ENCODE assay signal across 16 cellular contexts in genomic region chr6:52610745-52611355, GRCh38. TPM values are rescaled to one million over a fixed set of nuclear protein-coding genes. Genes with fewer than 3 reads are reported as not detected.
DNase-seq lines count a peak whose midpoint lies in the region; ATAC-seq and TF ChIP-seq lines count a peak whose summit lies in the region.
"Had no signal": no experiment of that assay in that cellular context is flagged by ENCODE, and none has a peak within 500 bp of the region (broad histone marks: within the 10 kb centered on the region; RNA-seq: fewer than 3 reads in every experiment).

No MANE protein-coding gene starts in this region.

- WGBS in smooth muscle cell (ENCODE audit: low lambda C conversion rate) = 52% methylated on average over 5 of the region's 5 CpGs

- peak; percentile 58 for ATAC-seq in activated CD8-positive, alpha-beta T cell treated with anti-CD3 and anti-CD28 coated beads for 36 hours
- no peak for ATAC-seq in activated CD8-positive, alpha-beta T cell treated with anti-CD3 and anti-CD28 coated beads, Interleukin-2, amount 10 ng/mL, durations not matched to agents 7 days and 5 days
- peak; percentile 68 for ATAC-seq in SK-N-SH treated with all-trans-retinoic acid at 6 μM for 48 hours
- no peak for ATAC-seq in GM18502 (IDR thresholded peaks at IDR 0.05; ENCODE audit: poor library complexity, unreplicated experiment)
- ATAC-seq: A549 had no signal

- no peaks in the 10 kb centered on the region for H3K79me2 ChIP-seq in smooth muscle cell (ENCODE audit: low read depth)

- no peak overlapping the region for H3K4me3 Mint-ChIP-seq in activated CD8-positive, alpha-beta T cell treated with anti-CD3 and anti-CD28 coated beads for 36 hours
- H3K4me3 Mint-ChIP-seq in activated CD8-positive, alpha-beta T cell treated with anti-CD3 and anti-CD28 coated beads, Interleukin-2, amount 10 ng/mL, durations not matched to agents 7 days and 5 days = no peak overlapping the region
- H3K4me3 Mint-ChIP-seq: activated naive CD8-positive, alpha-beta T cell; type B pancreatic cell had no signal

- peaks cover 2% of the 10 kb centered on the region for H3K9me3 Mint-ChIP-seq in activated CD8-positive, alpha-beta T cell treated with anti-CD3 and anti-CD28 coated beads for 36 hours
- H3K9me3 Mint-ChIP-seq in activated CD8-positive, alpha-beta T cell treated with anti-CD3 and anti-CD28 coated beads, Interleukin-2, amount 10 ng/mL, durations not matched to agents 7 days and 5 days (ENCODE audit: insufficient read depth) = no peaks in the 10 kb centered on the region
- H3K9me3 Mint-ChIP-seq: type B pancreatic cell had no signal

- H3K36me3 ChIP-seq in smooth muscle cell (ENCODE audit: low read depth) = no peaks in the 10 kb centered on the region
- H3K36me3 ChIP-seq: SJSA1 had no signal

- POLR2A ChIA-PET in activated CD8-positive, alpha-beta T cell treated with anti-CD3 and anti-CD28 coated beads for 36 hours (lab: Charles Lee) = no interaction called here
- POLR2A ChIA-PET in activated CD8-positive, alpha-beta T cell treated with anti-CD3 and anti-CD28 coated beads, Interleukin-2, amount 10 ng/mL, durations not matched to agents 7 days and 5 days (lab: Charles Lee) = no interaction called here

- no peaks in the 10 kb centered on the region for H3K27me3 ChIP-seq in smooth muscle cell (ENCODE audit: low read depth)
- H3K27me3 ChIP-seq: SJSA1 had no signal

- H2AFZ ChIP-seq in smooth muscle cell (ENCODE audit: low read depth) = no peak overlapping the region

- H3F3A ChIP-seq in smooth muscle cell (ENCODE audit: low read depth) = peaks cover 15% of the 10 kb centered on the region

- no peaks in the 10 kb centered on the region for H3K36me3 Mint-ChIP-seq in activated CD8-positive, alpha-beta T cell treated with anti-CD3 and anti-CD28 coated beads for 36 hours (ENCODE audit: low read depth)
- H3K36me3 Mint-ChIP-seq in activated CD8-positive, alpha-beta T cell treated with anti-CD3 and anti-CD28 coated beads, Interleukin-2, amount 10 ng/mL, durations not matched to agents 7 days and 5 days (ENCODE audit: low read depth) = no peaks in the 10 kb centered on the region
- H3K36me3 Mint-ChIP-seq: type B pancreatic cell had no signal

- peak overlapping the region; percentile 84 for H3K27ac ChIP-seq in smooth muscle cell (ENCODE audit: low read depth)
- H3K27ac ChIP-seq: A549 had no signal

- TF ChIP-seq CTCF in activated CD8-positive, alpha-beta T cell treated with anti-CD3 and anti-CD28 coated beads for 36 hours (IDR thresholded peaks at IDR 0.05) = no peak
- no peak for TF ChIP-seq CTCF in smooth muscle cell (IDR thresholded peaks at IDR 0.05; ENCODE audit: borderline replicate concordance, insufficient read depth, poor library complexity, severe bottlenecking)

- H3K27ac Mint-ChIP-seq in activated CD8-positive, alpha-beta T cell treated with anti-CD3 and anti-CD28 coated beads for 36 hours = no peak overlapping the region
- H3K27ac Mint-ChIP-seq in activated CD8-positive, alpha-beta T cell treated with anti-CD3 and anti-CD28 coated beads, Interleukin-2, amount 10 ng/mL, durations not matched to agents 7 days and 5 days = no peak overlapping the region
- H3K27ac Mint-ChIP-seq: activated naive CD8-positive, alpha-beta T cell; type B pancreatic cell had no signal

- no peak for DNase-seq in activated CD8-positive, alpha-beta T cell treated with anti-CD3 and anti-CD28 coated beads for 36 hours
- no peak for DNase-seq in activated CD8-positive, alpha-beta T cell treated with anti-CD3 and anti-CD28 coated beads, Interleukin-2, amount 10 ng/mL, durations not matched to agents 7 days and 5 days
- peak; percentile 36 for DNase-seq in fibroblast of peridontal ligament (ENCODE audit: extremely low read depth)
- no peak for DNase-seq in smooth muscle cell (lab: John Stamatoyannopoulos, UW; ENCODE audit: unreplicated experiment)
- DNase-seq in activated naive CD4-positive, alpha-beta T cell treated with Interleukin-2 at 50 U/mL for 16 hours = no peak
- DNase-seq in activated effector memory CD4-positive, alpha-beta T cell treated with Interleukin-2 at 50 U/mL for 16 hours = no peak
- DNase-seq: COR-L47; cortex of kidney; NCI-H2029; stimulated activated CD8-positive, alpha-beta memory T cell treated with anti-CD3 and anti-CD28 coated beads, Interleukin-4, amount 100 ng/mL, for 48 hours had no signal

- intact Hi-C loops in activated CD8-positive, alpha-beta T cell treated with anti-CD3 and anti-CD28 coated beads for 36 hours (cut with micrococcal nuclease) = no loop called here

- no peak overlapping the region for H3K4me3 ChIP-seq in smooth muscle cell
- H3K4me3 ChIP-seq: A549, SJSA1 had no signal

- no peaks in the 10 kb centered on the region for H3K27me3 Mint-ChIP-seq in activated CD8-positive, alpha-beta T cell treated with anti-CD3 and anti-CD28 coated beads for 36 hours
- H3K27me3 Mint-ChIP-seq in activated CD8-positive, alpha-beta T cell treated with anti-CD3 and anti-CD28 coated beads, Interleukin-2, amount 10 ng/mL, durations not matched to agents 7 days and 5 days (ENCODE audit: low read depth) = peaks cover 13% of the 10 kb centered on the region
- H3K27me3 Mint-ChIP-seq: type B pancreatic cell had no signal

- H3K9me3 ChIP-seq in smooth muscle cell (replicated peaks; ENCODE audit: low read depth) = no peaks in the 10 kb centered on the region
- H3K9me3 ChIP-seq: A549, SJSA1 had no signal

- CTCF ChIA-PET in activated CD8-positive, alpha-beta T cell treated with anti-CD3 and anti-CD28 coated beads for 36 hours (lab: Charles Lee) = no interaction called here
- CTCF ChIA-PET in activated CD8-positive, alpha-beta T cell treated with anti-CD3 and anti-CD28 coated beads, Interleukin-2, amount 10 ng/mL, durations not matched to agents 7 days and 5 days (lab: Charles Lee) = no interaction called here

- peak overlapping the region; percentile 58 for H3K4me2 ChIP-seq in smooth muscle cell
- H3K4me2 ChIP-seq: A549 had no signal

- no peaks in the 10 kb centered on the region for H4K20me1 ChIP-seq in smooth muscle cell (ENCODE audit: low read depth)

- no peaks in the 10 kb centered on the region for H3K4me1 Mint-ChIP-seq in activated CD8-positive, alpha-beta T cell treated with anti-CD3 and anti-CD28 coated beads for 36 hours (ENCODE audit: low read depth)
- H3K4me1 Mint-ChIP-seq in activated CD8-positive, alpha-beta T cell treated with anti-CD3 and anti-CD28 coated beads, Interleukin-2, amount 10 ng/mL, durations not matched to agents 7 days and 5 days (ENCODE audit: low read depth) = no peaks in the 10 kb centered on the region

- peak overlapping the region; percentile 40 for H3K9ac ChIP-seq in smooth muscle cell (ENCODE audit: low read depth)

- peaks cover 9% of the 10 kb centered on the region for H3K4me1 ChIP-seq in smooth muscle cell (ENCODE audit: low read depth)

TF ChIP-seq in SK-N-SH treated with all-trans-retinoic acid at 6 μM for 48 hours, 23 proteins besides CTCF, POLR2A, EP300 and RAD21:
- TF ChIP-seq SNAI2 (CRISPR knock-in tag; IDR thresholded peaks at IDR 0.05) (no peak), CSDC2 (CRISPR knock-in tag; IDR thresholded peaks at IDR 0.05) (no peak), PPARA (CRISPR knock-in tag; IDR thresholded peaks at IDR 0.05; ENCODE audit: borderline replicate concordance) (no peak), POU6F1 (CRISPR knock-in tag; IDR thresholded peaks at IDR 0.05; ENCODE audit: borderline replicate concordance, low read depth) (no peak), ISL1 (CRISPR knock-in tag; IDR thresholded peaks at IDR 0.05) (no peak)

RNA-seq across cellular contexts. Expression of gene TRAM2, which starts 34.0 kb away (rescaled TPM):
- total RNA-seq in activated CD8-positive, alpha-beta T cell treated with anti-CD3 and anti-CD28 coated beads for 36 hours = 1 to 10 TPM in 1 of 2 experiments, under 1 TPM in 1; 0.94 to 1.0 TPM
- total RNA-seq in activated CD8-positive, alpha-beta T cell treated with anti-CD3 and anti-CD28 coated beads, Interleukin-2, amount 10 ng/mL, durations not matched to agents 7 days and 5 days = 1 to 10 TPM; 1.4 TPM
- 32.0 and 35.6 TPM in 2 replicates for total RNA-seq in smooth muscle cell
- 17.2 and 18.2 TPM in 2 replicates for polyA plus RNA-seq in smooth muscle cell

Comparison
In these comparisons a context has a peak if more than half of its experiments do, and no peak if none do; other contexts are left out.
1. ATAC-seq: peak in activated CD8-positive, alpha-beta T cell treated with anti-CD3 and anti-CD28 coated beads for 36 hours (single experiment) and SK-N-SH treated with all-trans-retinoic acid at 6 μM for 48 hours (single experiment); none in activated CD8-positive, alpha-beta T cell treated with anti-CD3 and anti-CD28 coated beads, Interleukin-2, amount 10 ng/mL, durations not matched to agents 7 days and 5 days (single experiment) and GM18502 (single experiment).
2. RNA of gene TRAM2, which starts 34.0 kb away (total RNA-seq): 32.0 to 35.6 TPM in smooth muscle cell; 1.4 TPM in activated CD8-positive, alpha-beta T cell treated with anti-CD3 and anti-CD28 coated beads, Interleukin-2, amount 10 ng/mL, durations not matched to agents 7 days and 5 days and 0.94 to 1.0 TPM in activated CD8-positive, alpha-beta T cell treated with anti-CD3 and anti-CD28 coated beads for 36 hours; every median in the first group is over 10 times any median in the second.